ENCODE assay signal across 28 cellular contexts in genomic region chr20:2204021-2204420, GRCh38.
"Had no signal": no experiment of that assay in that cellular context is flagged by ENCODE, and none has a peak within 500 bp of the region (broad histone marks: within the 10 kb centered on the region; RNA-seq: fewer than 3 reads in every experiment).

No MANE protein-coding gene starts in this region.

- H3K9me3 ChIP-seq: colonic mucosa, esophagus muscularis mucosa, esophagus squamous epithelium, gastrocnemius medialis, gastroesophageal sphincter, heart left ventricle, heart right ventricle had no signal

- H3K9me3 Mint-ChIP-seq: dendritic cell treated with granulocyte-macrophage colony-stimulating factor and Interleukin-4, amounts not matched to agents 40 ng/mL and 50 ng/mL, for 4 days; effector memory CD8-positive, alpha-beta T cell; endodermal cell had no signal

- H3K27ac ChIP-seq: colonic mucosa, coronary artery, dorsolateral prefrontal cortex, epithelial cell of prostate, esophagus muscularis mucosa, esophagus squamous epithelium, foreskin keratinocyte, gastrocnemius medialis, gastroesophageal sphincter, heart left ventricle, heart right ventricle had no signal

- FAIRE-seq: colon, endometrium, endothelial cell of umbilical vein, frontal cortex had no signal

- H3K4me3 ChIP-seq: colonic mucosa, coronary artery, dorsolateral prefrontal cortex, esophagus muscularis mucosa, esophagus squamous epithelium, gastrocnemius medialis, gastroesophageal sphincter, heart left ventricle, heart right ventricle had no signal

- DNase-seq: colonic mucosa; cortex of kidney; dermis blood vessel endothelial cell; dorsolateral prefrontal cortex; effector CD4-positive, alpha-beta T cell; effector CD8-positive, alpha-beta T cell; effector memory CD4-positive, alpha-beta T cell; effector memory CD8-positive, alpha-beta T cell; erythroblast; esophagus squamous epithelium; foreskin fibroblast; foreskin melanocyte; gastrocnemius medialis; glutamatergic neuron; head of caudate nucleus; heart left ventricle; heart right ventricle had no signal

- H3K27ac Mint-ChIP-seq: dendritic cell treated with granulocyte-macrophage colony-stimulating factor and Interleukin-4, amounts not matched to agents 40 ng/mL and 50 ng/mL, for 4 days; effector memory CD8-positive, alpha-beta T cell; endodermal cell had no signal

- H3K4me3 Mint-ChIP-seq: dendritic cell treated with granulocyte-macrophage colony-stimulating factor and Interleukin-4, amounts not matched to agents 40 ng/mL and 50 ng/mL, for 4 days; effector memory CD8-positive, alpha-beta T cell; endodermal cell had no signal

- H3K36me3 ChIP-seq: colonic mucosa, esophagus muscularis mucosa, esophagus squamous epithelium, gastrocnemius medialis, gastroesophageal sphincter, heart left ventricle, heart right ventricle had no signal
